2 cellular contexts compared by ENCODE assay signal in genomic region chr10:110360857-110361474, GRCh38.
A peak's percentile ranks its signal among the peaks of the same experiment; 100 is the strongest.
TF ChIP-seq lines count a peak whose summit lies in the region.

No MANE protein-coding gene starts in this region.

TF ChIP-seq in HepG2, 621 proteins besides CTCF, POLR2A, EP300 and RAD21:
- TF ChIP-seq ZNF468 (CRISPR knock-in tag; IDR thresholded peaks at IDR 0.05) (no peak), MIER2 (CRISPR knock-in tag; IDR thresholded peaks at IDR 0.05) (peak; percentile 59; the same call in 1 of the 2 replicates)
- TF ChIP-seq, protein P1, sequence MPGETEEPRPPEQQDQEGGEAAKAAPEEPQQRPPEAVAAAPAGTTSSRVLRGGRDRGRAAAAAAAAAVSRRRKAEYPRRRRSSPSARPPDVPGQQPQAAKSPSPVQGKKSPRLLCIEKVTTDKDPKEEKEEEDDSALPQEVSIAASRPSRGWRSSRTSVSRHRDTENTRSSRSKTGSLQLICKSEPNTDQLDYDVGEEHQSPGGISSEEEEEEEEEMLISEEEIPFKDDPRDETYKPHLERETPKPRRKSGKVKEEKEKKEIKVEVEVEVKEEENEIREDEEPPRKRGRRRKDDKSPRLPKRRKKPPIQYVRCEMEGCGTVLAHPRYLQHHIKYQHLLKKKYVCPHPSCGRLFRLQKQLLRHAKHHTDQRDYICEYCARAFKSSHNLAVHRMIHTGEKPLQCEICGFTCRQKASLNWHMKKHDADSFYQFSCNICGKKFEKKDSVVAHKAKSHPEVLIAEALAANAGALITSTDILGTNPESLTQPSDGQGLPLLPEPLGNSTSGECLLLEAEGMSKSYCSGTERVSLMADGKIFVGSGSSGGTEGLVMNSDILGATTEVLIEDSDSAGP (CRISPR knock-in tag; IDR thresholded peaks at IDR 0.05; ENCODE audit: borderline replicate concordance): no peak
- TF ChIP-seq, protein P2, sequence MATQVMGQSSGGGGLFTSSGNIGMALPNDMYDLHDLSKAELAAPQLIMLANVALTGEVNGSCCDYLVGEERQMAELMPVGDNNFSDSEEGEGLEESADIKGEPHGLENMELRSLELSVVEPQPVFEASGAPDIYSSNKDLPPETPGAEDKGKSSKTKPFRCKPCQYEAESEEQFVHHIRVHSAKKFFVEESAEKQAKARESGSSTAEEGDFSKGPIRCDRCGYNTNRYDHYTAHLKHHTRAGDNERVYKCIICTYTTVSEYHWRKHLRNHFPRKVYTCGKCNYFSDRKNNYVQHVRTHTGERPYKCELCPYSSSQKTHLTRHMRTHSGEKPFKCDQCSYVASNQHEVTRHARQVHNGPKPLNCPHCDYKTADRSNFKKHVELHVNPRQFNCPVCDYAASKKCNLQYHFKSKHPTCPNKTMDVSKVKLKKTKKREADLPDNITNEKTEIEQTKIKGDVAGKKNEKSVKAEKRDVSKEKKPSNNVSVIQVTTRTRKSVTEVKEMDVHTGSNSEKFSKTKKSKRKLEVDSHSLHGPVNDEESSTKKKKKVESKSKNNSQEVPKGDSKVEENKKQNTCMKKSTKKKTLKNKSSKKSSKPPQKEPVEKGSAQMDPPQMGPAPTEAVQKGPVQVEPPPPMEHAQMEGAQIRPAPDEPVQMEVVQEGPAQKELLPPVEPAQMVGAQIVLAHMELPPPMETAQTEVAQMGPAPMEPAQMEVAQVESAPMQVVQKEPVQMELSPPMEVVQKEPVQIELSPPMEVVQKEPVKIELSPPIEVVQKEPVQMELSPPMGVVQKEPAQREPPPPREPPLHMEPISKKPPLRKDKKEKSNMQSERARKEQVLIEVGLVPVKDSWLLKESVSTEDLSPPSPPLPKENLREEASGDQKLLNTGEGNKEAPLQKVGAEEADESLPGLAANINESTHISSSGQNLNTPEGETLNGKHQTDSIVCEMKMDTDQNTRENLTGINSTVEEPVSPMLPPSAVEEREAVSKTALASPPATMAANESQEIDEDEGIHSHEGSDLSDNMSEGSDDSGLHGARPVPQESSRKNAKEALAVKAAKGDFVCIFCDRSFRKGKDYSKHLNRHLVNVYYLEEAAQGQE (IDR thresholded peaks at IDR 0.05; ENCODE audit: borderline replicate concordance in 1 of 2, low read depth in 1 of 2, low read length in 2 of 2): peak; percentile 11 to 88
TF ChIP-seq in HepG2: peak in this region for 2.

TF ChIP-seq in PFSK-1, 5 proteins besides CTCF, POLR2A, EP300 and RAD21:
- no peak for TF ChIP-seq FOXP2 (optimal IDR thresholded peaks at IDR 0.05; ENCODE audit: borderline replicate concordance, extremely low read depth, extremely low read length, insufficient read depth)
- TF ChIP-seq, protein P2 (IDR thresholded peaks at IDR 0.05; ENCODE audit: insufficient read depth in 1 of 2, low read depth in 2 of 2, low read length in 2 of 2): peak; percentile 81 to 92
